In genomic region chr10:99648717-99649116, GRCh38 we compare ENCODE assay signal across 26 cellular contexts.
"Had no signal": no experiment of that assay in that cellular context is flagged by ENCODE, and none has a peak within 500 bp of the region (broad histone marks: within the 10 kb centered on the region; RNA-seq: fewer than 3 reads in every experiment).

No MANE protein-coding gene starts in this region.

- ATAC-seq: left colon; left lung; lower lobe of right lung; naive thymus-derived CD8-positive, alpha-beta T cell; pancreas; right cardiac atrium; sciatic nerve; stimulated activated effector memory CD8-positive, alpha-beta T cell treated with anti-CD3 and anti-CD28 coated beads, Interleukin-12 subunit alpha, Interleukin-12 subunit beta, amount 100 ng/mL, for 72 hours had no signal

- H3K36me3 ChIP-seq: left lung, lower lobe of right lung, pancreas, prostate gland, spleen, suprapubic skin, thoracic aorta, tibial artery, uterus had no signal

- FAIRE-seq: islet of Langerhans, kidney, pancreas had no signal

- H3K9me3 ChIP-seq: lower lobe of right lung, pancreas, prostate gland, suprapubic skin, thoracic aorta, tibial artery, uterus had no signal

- H3K4me1 ChIP-seq: left lung, lower lobe of right lung, pancreas, prostate gland, spleen, tibial artery, uterus had no signal

- H3K4me3 ChIP-seq: left lung, lower lobe of right lung, pancreas, prostate gland, skin epidermis, spleen, suprapubic skin, thoracic aorta, tibial artery, uterus had no signal

- H3K27ac ChIP-seq: left lung, lower lobe of right lung, pancreas, prostate gland, skin epidermis, spleen, suprapubic skin, thoracic aorta, tibial artery, uterus had no signal

- DNase-seq: immature natural killer cell; kidney; left colon; left lung; lower lobe of right lung; mammary epithelial cell; mesenchymal stem cell; naive thymus-derived CD8-positive, alpha-beta T cell; nucleus accumbens; pancreas; posterior cingulate gyrus; retina; right cardiac atrium; spleen; stimulated activated CD4-positive, alpha-beta T cell treated with anti-CD3 and anti-CD28 coated beads, Interleukin-4, amount 100 ng/mL, for 24 hours; stimulated activated naive CD4-positive, alpha-beta T cell; tibial artery; trophoblast cell; uterus had no signal

- H3K27me3 ChIP-seq: left lung, pancreas, suprapubic skin, tibial artery, uterus had no signal
